8 cellular contexts compared by ENCODE assay signal in the genomic region with DNA sequence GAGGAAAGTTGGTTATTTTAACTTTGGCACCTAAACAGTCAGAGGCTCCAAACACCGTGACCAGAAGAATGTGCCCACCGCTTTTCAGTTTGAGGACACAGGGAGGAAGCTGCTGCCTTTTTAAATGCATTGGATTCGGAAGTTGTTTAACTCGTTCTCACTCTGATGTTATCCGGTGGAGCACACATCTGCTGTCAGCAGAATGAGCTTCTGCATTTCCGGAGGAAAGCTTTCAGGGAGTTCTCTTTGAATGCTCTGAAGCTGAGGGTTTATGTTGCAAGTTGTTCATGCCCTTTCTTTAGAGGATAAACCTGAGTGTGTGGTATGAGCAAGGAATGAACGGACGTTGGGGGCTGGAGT.
DNase-seq lines count a peak whose midpoint lies in the region; ATAC-seq and TF ChIP-seq lines count a peak whose summit lies in the region.

No MANE protein-coding gene starts in this region.

- H3K9me3 ChIP-seq in CD4-positive, alpha-beta T cell (ENCODE audit: control insufficient read depth, low read length): no peaks in the 10 kb centered on the region

- CTCF ChIA-PET in CD4-positive, alpha-beta T cell (lab: Charles Lee): no interaction called here

- H3K9me3 Mint-ChIP-seq in CD4-positive, alpha-beta T cell: no peaks in the 10 kb centered on the region
- no peaks in the 10 kb centered on the region for H3K9me3 Mint-ChIP-seq in activated naive CD8-positive, alpha-beta T cell treated with anti-CD3 and anti-CD28 coated beads, Interleukin-2, amount 10 ng/mL, durations not matched to agents 7 days and 5 days

- intact Hi-C loops in CD4-positive, alpha-beta T cell (cut with DNase I, micrococcal nuclease): no loop called here

- H3K36me3 Mint-ChIP-seq in CD4-positive, alpha-beta T cell (ENCODE audit: low read depth): peaks cover 4% of the 10 kb centered on the region
- H3K36me3 Mint-ChIP-seq in activated naive CD8-positive, alpha-beta T cell treated with anti-CD3 and anti-CD28 coated beads, Interleukin-2, amount 10 ng/mL, durations not matched to agents 7 days and 5 days: peaks cover 1% of the 10 kb centered on the region

- DNase-seq in CD4-positive, alpha-beta T cell: no peak
- DNase-seq in activated naive CD8-positive, alpha-beta T cell treated with anti-CD3 and anti-CD28 coated beads, Interleukin-2, amount 10 ng/mL, durations not matched to agents 7 days and 5 days: no peak
- peak; percentile 24 for DNase-seq in iPS-NIHi7 (ENCODE audit: extremely low spot score)
- no peak for DNase-seq in stimulated activated naive CD8-positive, alpha-beta T cell treated with anti-CD3 and anti-CD28 coated beads, Interleukin-15, Interleukin-2, amounts not matched to agents 100 U/mL and 50 U/mL, for 24 hours
- no peak for DNase-seq in NCI-H2196 treated with DMSO at 0.1 percent for 48 hours (lab: John Stamatoyannopoulos, UW; ENCODE audit: unreplicated experiment)
- DNase-seq in activated CD8-positive, alpha-beta memory T cell treated with anti-CD3 and anti-CD28 coated beads for 24 hours: no peak

- TF ChIP-seq CTCF in CD4-positive, alpha-beta T cell (IDR thresholded peaks at IDR 0.05): no peak

- peak overlapping the region; percentile 23 for H3K4me3 Mint-ChIP-seq in CD4-positive, alpha-beta T cell
- H3K4me3 Mint-ChIP-seq in activated naive CD8-positive, alpha-beta T cell treated with anti-CD3 and anti-CD28 coated beads, Interleukin-2, amount 10 ng/mL, durations not matched to agents 7 days and 5 days: peak overlapping the region; percentile 57

- peak; percentile 43 for ATAC-seq in CD4-positive, alpha-beta T cell (ENCODE audit: poor library complexity)
- ATAC-seq in HG03064 (IDR thresholded peaks at IDR 0.05; ENCODE audit: low read depth, unreplicated experiment): peak; percentile 55
- peak; percentile 71 for ATAC-seq in activated naive CD8-positive, alpha-beta T cell treated with anti-CD3 and anti-CD28 coated beads, Interleukin-2, amount 10 ng/mL, durations not matched to agents 7 days and 5 days (ENCODE audit: low read depth)
- ATAC-seq in stimulated activated naive CD8-positive, alpha-beta T cell treated with anti-CD3 and anti-CD28 coated beads, Interleukin-15, Interleukin-2, amounts not matched to agents 100 U/mL and 50 U/mL, for 24 hours: peak; percentile 25
- ATAC-seq in GM19455 (IDR thresholded peaks at IDR 0.05; ENCODE audit: unreplicated experiment): no peak

- H3K4me1 Mint-ChIP-seq in CD4-positive, alpha-beta T cell (ENCODE audit: low read depth): peaks cover 47% of the 10 kb centered on the region
- H3K4me1 Mint-ChIP-seq in activated naive CD8-positive, alpha-beta T cell treated with anti-CD3 and anti-CD28 coated beads, Interleukin-2, amount 10 ng/mL, durations not matched to agents 7 days and 5 days: peaks cover 23% of the 10 kb centered on the region

- H3K27ac Mint-ChIP-seq in CD4-positive, alpha-beta T cell: peak overlapping the region; percentile 5
- H3K27ac Mint-ChIP-seq in activated naive CD8-positive, alpha-beta T cell treated with anti-CD3 and anti-CD28 coated beads, Interleukin-2, amount 10 ng/mL, durations not matched to agents 7 days and 5 days: peak overlapping the region; percentile 60

- H3K27ac ChIP-seq in CD4-positive, alpha-beta T cell (ENCODE audit: low read depth, low read length): no peak overlapping the region

- POLR2A ChIA-PET in CD4-positive, alpha-beta T cell (lab: Charles Lee): interaction anchor here (1.0 to 1.2 kb wide), 3 partner anchors 18 to 64 kb away, joined by 3 to 4 read pairs (median 3); partner anchors contain the start of gene PPFIBP2
- POLR2A ChIA-PET in activated naive CD8-positive, alpha-beta T cell treated with anti-CD3 and anti-CD28 coated beads, Interleukin-2, amount 10 ng/mL, durations not matched to agents 7 days and 5 days (lab: Charles Lee): no interaction called here

- peaks cover 27% of the 10 kb centered on the region for H3K27me3 ChIP-seq in CD4-positive, alpha-beta T cell (ENCODE audit: control insufficient read depth, insufficient read depth, low read length)

- H3K27me3 Mint-ChIP-seq in CD4-positive, alpha-beta T cell: peaks cover 6% of the 10 kb centered on the region
- peaks cover 25% of the 10 kb centered on the region for H3K27me3 Mint-ChIP-seq in activated naive CD8-positive, alpha-beta T cell treated with anti-CD3 and anti-CD28 coated beads, Interleukin-2, amount 10 ng/mL, durations not matched to agents 7 days and 5 days
